In genomic region chr20:57126481-57127092, GRCh38 we compare ENCODE assay signal across 1 cellular context.
TF ChIP-seq lines count a peak whose summit lies in the region.

No MANE protein-coding gene starts in this region.

TF ChIP-seq in GM23338, 12 proteins besides CTCF, POLR2A, EP300 and RAD21 (continued from another document):
- TF ChIP-seq ZNF462 (CRISPR knock-in tag; IDR thresholded peaks at IDR 0.05), result no peak
- TF ChIP-seq EZH2phosphoT487 (IDR thresholded peaks at IDR 0.05; ENCODE audit: unreplicated experiment), result no peak
- TF ChIP-seq ZNF114 (CRISPR knock-in tag; IDR thresholded peaks at IDR 0.05), result no peak
- no peak for TF ChIP-seq ZNF331 (CRISPR knock-in tag; IDR thresholded peaks at IDR 0.05; ENCODE audit: low read depth)
- no peak for TF ChIP-seq ETS1 (IDR thresholded peaks at IDR 0.05)
- no peak for TF ChIP-seq EZH2 (IDR thresholded peaks at IDR 0.05; ENCODE audit: low read depth, unreplicated experiment)
- no peak for TF ChIP-seq POLR2AphosphoS5 (IDR thresholded peaks at IDR 0.05; ENCODE audit: low read depth)
- no peak for TF ChIP-seq JUNB (IDR thresholded peaks at IDR 0.05; ENCODE audit: unreplicated experiment)
- TF ChIP-seq CREB1 (CRISPR knock-in tag; IDR thresholded peaks at IDR 0.05; ENCODE audit: low read depth), result no peak
- TF ChIP-seq REST (IDR thresholded peaks at IDR 0.05; ENCODE audit: unreplicated experiment), result no peak
